In genomic region chr4:102610476-102610875, GRCh38 we compare ENCODE assay signal across 20 cellular contexts.
DNase-seq lines count a peak whose midpoint lies in the region; ATAC-seq and TF ChIP-seq lines count a peak whose summit lies in the region.
"Had no signal": no experiment of that assay in that cellular context is flagged by ENCODE, and none has a peak within 500 bp of the region (broad histone marks: within the 10 kb centered on the region; RNA-seq: fewer than 3 reads in every experiment).

No MANE protein-coding gene starts in this region.

- H3K36me3 Mint-ChIP-seq in T-helper 2 cell treated with Interferon-gamma antibody and Interleukin-4, amounts not matched to agents 5 μg/mL and 100 μg/mL, for 36 hours (ENCODE audit: low read depth), result peaks cover 93% of the 10 kb centered on the region
- H3K36me3 Mint-ChIP-seq in GM23338 (ENCODE audit: low read depth), result peaks cover 6% of the 10 kb centered on the region; the same call in 2 of the 3 replicates
- peaks cover 94% of the 10 kb centered on the region for H3K36me3 Mint-ChIP-seq in activated CD8-positive, alpha-beta T cell treated with anti-CD3 and anti-CD28 coated beads, Interleukin-2, amount 10 ng/mL, durations not matched to agents 7 days and 5 days (ENCODE audit: low read depth)

- H3K79me2 ChIP-seq in GM23338 (replicated peaks; ENCODE audit: insufficient read depth), result no peaks in the 10 kb centered on the region
- no peaks in the 10 kb centered on the region for H3K79me2 ChIP-seq in mesendoderm (ENCODE audit: control insufficient read depth, insufficient read depth, low read length)
- H3K79me2 ChIP-seq: hepatocyte had no signal

- no peak overlapping the region for H3K56ac ChIP-seq in mesendoderm (ENCODE audit: low read length)

- H3K18ac ChIP-seq in mesendoderm (ENCODE audit: low read length), result no peak overlapping the region

- ATAC-seq in GM23338, result peak; percentile 28; the same call in 2 of the 3 replicates
- no peak for ATAC-seq in activated CD8-positive, alpha-beta T cell treated with anti-CD3 and anti-CD28 coated beads, Interleukin-2, amount 10 ng/mL, durations not matched to agents 7 days and 5 days
- no peak for ATAC-seq in GM18498 (IDR thresholded peaks at IDR 0.05; ENCODE audit: unreplicated experiment)
- ATAC-seq: Panc1 had no signal

- no peaks in the 10 kb centered on the region for H3K27me3 Mint-ChIP-seq in T-helper 2 cell treated with Interferon-gamma antibody and Interleukin-4, amounts not matched to agents 5 μg/mL and 100 μg/mL, for 36 hours (ENCODE audit: low read depth)
- H3K27me3 Mint-ChIP-seq in GM23338 (ENCODE audit: insufficient read depth, low read depth, poor library complexity), result peaks cover 2% of the 10 kb centered on the region
- H3K27me3 Mint-ChIP-seq in activated CD8-positive, alpha-beta T cell treated with anti-CD3 and anti-CD28 coated beads, Interleukin-2, amount 10 ng/mL, durations not matched to agents 7 days and 5 days (ENCODE audit: low read depth), result no peaks in the 10 kb centered on the region
- H3K27me3 Mint-ChIP-seq: B cell had no signal

- H2BK120ac ChIP-seq in mesendoderm (ENCODE audit: low read depth, low read length), result no peak overlapping the region

- H4K20me1 ChIP-seq in GM23338 (replicated peaks; ENCODE audit: insufficient read depth), result no peaks in the 10 kb centered on the region

- H3K27ac Mint-ChIP-seq in T-helper 2 cell treated with Interferon-gamma antibody and Interleukin-4, amounts not matched to agents 5 μg/mL and 100 μg/mL, for 36 hours, result peak overlapping the region; percentile 98
- H3K27ac Mint-ChIP-seq in GM23338, result no peak overlapping the region
- H3K27ac Mint-ChIP-seq in activated CD8-positive, alpha-beta T cell treated with anti-CD3 and anti-CD28 coated beads, Interleukin-2, amount 10 ng/mL, durations not matched to agents 7 days and 5 days, result peak overlapping the region; percentile 73

- POLR2A ChIA-PET in activated CD8-positive, alpha-beta T cell treated with anti-CD3 and anti-CD28 coated beads, Interleukin-2, amount 10 ng/mL, durations not matched to agents 7 days and 5 days (lab: Charles Lee), result interaction anchor here (1.4 kb wide), 1 partner anchor 110 kb away, joined by 4 read pairs; the partner anchor contains the start of gene NFKB1

- no peak overlapping the region for H2AK5ac ChIP-seq in mesendoderm (ENCODE audit: low read length)

- H3K4me3 Mint-ChIP-seq in T-helper 2 cell treated with Interferon-gamma antibody and Interleukin-4, amounts not matched to agents 5 μg/mL and 100 μg/mL, for 36 hours, result peak overlapping the region; percentile 31
- no peak overlapping the region for H3K4me3 Mint-ChIP-seq in GM23338
- H3K4me3 Mint-ChIP-seq in activated CD8-positive, alpha-beta T cell treated with anti-CD3 and anti-CD28 coated beads, Interleukin-2, amount 10 ng/mL, durations not matched to agents 7 days and 5 days, result peak overlapping the region; percentile 16
- H3K4me3 Mint-ChIP-seq: B cell had no signal

- no peaks in the 10 kb centered on the region for H3K36me3 ChIP-seq in GM23338 (ENCODE audit: insufficient read depth)
- no peaks in the 10 kb centered on the region for H3K36me3 ChIP-seq in mesendoderm (ENCODE audit: control insufficient read depth, insufficient read depth, low read length)
- H3K36me3 ChIP-seq in left ventricle myocardium inferior, result peaks cover 94% of the 10 kb centered on the region

- no peaks in the 10 kb centered on the region for H3K27me3 ChIP-seq in GM23338 (ENCODE audit: insufficient read depth)
- H3K27me3 ChIP-seq in mesendoderm (ENCODE audit: insufficient read depth, low read length, poor library complexity), result no peaks in the 10 kb centered on the region
- H3K27me3 ChIP-seq in left ventricle myocardium inferior (ENCODE audit: low read depth), result no peaks in the 10 kb centered on the region
- H3K27me3 ChIP-seq: ascending aorta, hepatocyte, tibial artery had no signal

- intact Hi-C loops in left ventricle myocardium inferior (cut with micrococcal nuclease), result loop anchor here (10.0 kb wide), 1 partner anchor 166 kb away; no protein-coding TSS in a partner anchor

- H3K4me3 ChIP-seq in GM23338 (no peak overlapping the region), mesendoderm (ENCODE audit: low read length) (no peak overlapping the region), left ventricle myocardium inferior (no peak overlapping the region)
- H3K4me3 ChIP-seq: ascending aorta, hepatocyte, tibial artery had no signal

- no peak overlapping the region for H3K9ac ChIP-seq in mesendoderm (ENCODE audit: low read length)

- no peak for DNase-seq in T-helper 2 cell treated with Interferon-gamma antibody and Interleukin-4, amounts not matched to agents 5 μg/mL and 100 μg/mL, for 36 hours (ENCODE audit: low spot score)
- no peak for DNase-seq in T-helper 2 cell
- peak; percentile 15 for DNase-seq in GM23338 (ENCODE audit: low spot score)
- DNase-seq in activated CD8-positive, alpha-beta T cell treated with anti-CD3 and anti-CD28 coated beads, Interleukin-2, amount 10 ng/mL, durations not matched to agents 7 days and 5 days, result no peak
- peak; percentile 22 for DNase-seq in mesendoderm
- no peak for DNase-seq in NCI-H187 treated with DMSO at 0.1 percent for 48 hours (lab: John Stamatoyannopoulos, UW)
- no peak for DNase-seq in left ventricle myocardium inferior
- DNase-seq: 8988T; activated CD4-positive, alpha-beta T cell treated with anti-CD3 and anti-CD28 coated beads, Interleukin-2, amount 50 U/mL, for 1 hour; DMS79; NCI-H1105 treated with DMSO at 0.1 percent for 48 hours; NCI-H774; retina; tibial artery had no signal

- H3K4me1 ChIP-seq in GM23338 (ENCODE audit: insufficient read depth), result peaks cover 7% of the 10 kb centered on the region
- H3K4me1 ChIP-seq in mesendoderm (ENCODE audit: control insufficient read depth, low read depth, low read length), result peaks cover 6% of the 10 kb centered on the region
- H3K4me1 ChIP-seq in left ventricle myocardium inferior, result peaks cover 26% of the 10 kb centered on the region
- H3K4me1 ChIP-seq: ascending aorta, tibial artery had no signal

- H3K23ac ChIP-seq in mesendoderm (ENCODE audit: low read length), result no peak overlapping the region

- no peaks in the 10 kb centered on the region for H3K79me1 ChIP-seq in mesendoderm (ENCODE audit: low read length)

- no peak overlapping the region for H4K5ac ChIP-seq in mesendoderm (ENCODE audit: low read length)

- H2BK15ac ChIP-seq in mesendoderm (replicated peaks; ENCODE audit: low read depth), result no peak overlapping the region

- H3K9me3 ChIP-seq in left ventricle myocardium inferior (replicated peaks), result no peaks in the 10 kb centered on the region
- H3K9me3 ChIP-seq: ascending aorta, tibial artery had no signal

- CTCF ChIA-PET in activated CD8-positive, alpha-beta T cell treated with anti-CD3 and anti-CD28 coated beads, Interleukin-2, amount 10 ng/mL, durations not matched to agents 7 days and 5 days (lab: Charles Lee), result interaction anchor here (1.0 to 5.7 kb wide), 10 partner anchors 10 to 162 kb away, joined by 3 to 39 read pairs (median 6); no protein-coding TSS in a partner anchor

- WGBS in mesendoderm (ENCODE audit: extremely low coverage, insufficient coverage, low lambda C conversion rate), result no CpG with 5 or more reads among the region's 3 CpGs

- H3K4me2 ChIP-seq in GM23338, result no peak overlapping the region
- no peak overlapping the region for H3K4me2 ChIP-seq in mesendoderm (ENCODE audit: low read length)
- H3K4me2 ChIP-seq: hepatocyte had no signal

- no peak overlapping the region for H3K4ac ChIP-seq in mesendoderm (ENCODE audit: low read depth, low read length)

- no peak overlapping the region for H3K27ac ChIP-seq in GM23338 (ENCODE audit: low read depth)
- no peak overlapping the region for H3K27ac ChIP-seq in mesendoderm (ENCODE audit: low read depth, low read length)
- H3K27ac ChIP-seq in left ventricle myocardium inferior (replicated peaks), result no peak overlapping the region
- H3K27ac ChIP-seq: ascending aorta, hepatocyte, tibial artery had no signal

- no peaks in the 10 kb centered on the region for H3K9me3 Mint-ChIP-seq in T-helper 2 cell treated with Interferon-gamma antibody and Interleukin-4, amounts not matched to agents 5 μg/mL and 100 μg/mL, for 36 hours
- no peaks in the 10 kb centered on the region for H3K9me3 Mint-ChIP-seq in GM23338
- H3K9me3 Mint-ChIP-seq in activated CD8-positive, alpha-beta T cell treated with anti-CD3 and anti-CD28 coated beads, Interleukin-2, amount 10 ng/mL, durations not matched to agents 7 days and 5 days (ENCODE audit: insufficient read depth), result no peaks in the 10 kb centered on the region
- H3K9me3 Mint-ChIP-seq: activated T-helper 1 cell treated with anti-CD3 and anti-CD28 coated beads, Interleukin-12 subunit alpha, Interleukin-12 subunit beta, Interleukin-2, Interleukin-4 antibody, amounts not matched to agents 30 ng/mL and 10 ng/mL and 1 ng/mL, durations not matched to agents 14 hours and 24 hours and 36 hours had no signal

- H2AFZ ChIP-seq in GM23338, result no peak overlapping the region
- H2AFZ ChIP-seq: hepatocyte had no signal

- H3F3A ChIP-seq in GM23338 (replicated peaks; ENCODE audit: low read depth), result no peaks in the 10 kb centered on the region

- no peak overlapping the region for H2BK5ac ChIP-seq in mesendoderm (ENCODE audit: low read length)

- 0 out of 2 replicates have a peak, but pooled peaks cover 3% of the 10 kb centered on the region for H3K9me2 ChIP-seq in GM23338 (ENCODE audit: insufficient read depth)

- peaks cover 76% of the 10 kb centered on the region for H3K4me1 Mint-ChIP-seq in T-helper 2 cell treated with Interferon-gamma antibody and Interleukin-4, amounts not matched to agents 5 μg/mL and 100 μg/mL, for 36 hours (ENCODE audit: low read depth)
- H3K4me1 Mint-ChIP-seq in GM23338, result peaks cover 16% of the 10 kb centered on the region
- peaks cover 91% of the 10 kb centered on the region for H3K4me1 Mint-ChIP-seq in activated CD8-positive, alpha-beta T cell treated with anti-CD3 and anti-CD28 coated beads, Interleukin-2, amount 10 ng/mL, durations not matched to agents 7 days and 5 days (ENCODE audit: low read depth)

- TF ChIP-seq CTCF in GM23338 (conservative IDR thresholded peaks at IDR 0.05; ENCODE audit: low read depth in 2 of 2), result no peak
- no peak for TF ChIP-seq CTCF in left ventricle myocardium inferior (IDR thresholded peaks at IDR 0.05; ENCODE audit: borderline replicate concordance)

- H4K8ac ChIP-seq in mesendoderm (ENCODE audit: low read depth, low read length), result no peak overlapping the region

TF ChIP-seq in GM23338, 12 proteins besides CTCF, POLR2A, EP300 and RAD21 (continues in another document):
- TF ChIP-seq EZH2 (IDR thresholded peaks at IDR 0.05; ENCODE audit: low read depth, unreplicated experiment) (no peak), STAT1 (IDR thresholded peaks at IDR 0.05; ENCODE audit: unreplicated experiment) (no peak), POLR2AphosphoS5 (IDR thresholded peaks at IDR 0.05; ENCODE audit: low read depth) (no peak), NANOG (IDR thresholded peaks at IDR 0.05; ENCODE audit: borderline replicate concordance) (no peak), ZNF114 (CRISPR knock-in tag; IDR thresholded peaks at IDR 0.05) (no peak)

Comparison
In these comparisons a context has a peak if more than half of its experiments do, and no peak if none do; other contexts are left out.
1. DNase-seq: peak in GM23338 (single experiment) and mesendoderm (single experiment); none in T-helper 2 cell treated with Interferon-gamma antibody and Interleukin-4, amounts not matched to agents 5 μg/mL and 100 μg/mL, for 36 hours (single experiment), T-helper 2 cell (0 of 5), activated CD8-positive, alpha-beta T cell treated with anti-CD3 and anti-CD28 coated beads, Interleukin-2, amount 10 ng/mL, durations not matched to agents 7 days and 5 days (single experiment), NCI-H187 treated with DMSO at 0.1 percent for 48 hours (single experiment) and left ventricle myocardium inferior (single experiment).